Comparison of ENCODE assay signal across 9 cellular contexts in genomic region chr19:54470991-54471782, GRCh38. TPM values are rescaled to one million over a fixed set of nuclear protein-coding genes. Genes with fewer than 3 reads are reported as not detected.
DNase-seq lines count a peak whose midpoint lies in the region; ATAC-seq lines count a peak whose summit lies in the region.
"Had no signal": no experiment of that assay in that cellular context is flagged by ENCODE, and none has a peak within 500 bp of the region (broad histone marks: within the 10 kb centered on the region; RNA-seq: fewer than 3 reads in every experiment).

No MANE protein-coding gene starts in this region.

- peaks cover 12% of the 10 kb centered on the region for H3K27me3 ChIP-seq in trophoblast cell (ENCODE audit: insufficient read depth, low read length)

- H3K4me2 ChIP-seq in trophoblast cell (ENCODE audit: low read length), result peak overlapping the region; percentile 71

- H3K36me3 Mint-ChIP-seq in activated naive CD8-positive, alpha-beta T cell, result no peaks in the 10 kb centered on the region

- H3K79me1 ChIP-seq in trophoblast cell (ENCODE audit: low read length), result peaks cover 5% of the 10 kb centered on the region

- no peak overlapping the region for H3K18ac ChIP-seq in trophoblast cell (ENCODE audit: low read length)

- ATAC-seq in left cardiac atrium (peak; percentile 16 to 48), HG03045 (IDR thresholded peaks at IDR 0.05; ENCODE audit: unreplicated experiment) (no peak), GM18517 (IDR thresholded peaks at IDR 0.05; ENCODE audit: unreplicated experiment) (no peak)

- peak overlapping the region; percentile 10 for H4K91ac ChIP-seq in trophoblast cell (ENCODE audit: low read depth, low read length)

- H2AK5ac ChIP-seq in trophoblast cell (ENCODE audit: low read length), result no peak overlapping the region

- peaks cover 14% of the 10 kb centered on the region for H3K4me1 Mint-ChIP-seq in activated naive CD8-positive, alpha-beta T cell (ENCODE audit: low read depth)

- no peak overlapping the region for H3K27ac Mint-ChIP-seq in activated naive CD8-positive, alpha-beta T cell

- peak; percentile 76 for DNase-seq in DMS53 (lab: John Stamatoyannopoulos, UW)
- DNase-seq in left cardiac atrium, result peak; percentile 66
- DNase-seq in trophoblast cell, result peak; percentile 72 to 78
- no peak for DNase-seq in stimulated activated CD4-positive, alpha-beta T cell treated with anti-CD3 and anti-CD28 coated beads, Interleukin-12 subunit alpha, Interleukin-12 subunit beta, amount 100 ng/mL, for 4 hours
- no peak for DNase-seq in activated CD4-positive, alpha-beta T cell treated with anti-CD3 and anti-CD28 coated beads, Interleukin-2, amount 50 U/mL, for 1 hour
- DNase-seq: activated T-cell treated with anti-CD3 and anti-CD28 coated beads, Interleukin-2, amount 50 U/mL, for 4 hours had no signal

- H4K12ac ChIP-seq in trophoblast cell (ENCODE audit: low read depth, low read length), result no peak overlapping the region

- H3K27ac ChIP-seq in trophoblast cell (ENCODE audit: low read depth, low read length), result no peak overlapping the region

- H2BK120ac ChIP-seq in trophoblast cell (ENCODE audit: insufficient read depth, low read length, poor library complexity), result no peak overlapping the region

- peaks cover 22% of the 10 kb centered on the region for H3K27me3 Mint-ChIP-seq in activated naive CD8-positive, alpha-beta T cell

- no peak overlapping the region for H3K23ac ChIP-seq in trophoblast cell (ENCODE audit: low read length)

- H3K79me2 ChIP-seq in trophoblast cell (ENCODE audit: control insufficient read depth, insufficient read depth, low read length, poor library complexity), result no peaks in the 10 kb centered on the region

- H3K9me3 Mint-ChIP-seq in activated naive CD8-positive, alpha-beta T cell (ENCODE audit: low read depth), result no peaks in the 10 kb centered on the region
- H3K9me3 Mint-ChIP-seq: activated T-cell treated with anti-CD3 and anti-CD28 coated beads, Interleukin-2, amount 50 U/mL, for 4 hours had no signal

- H3K4me1 ChIP-seq in trophoblast cell (ENCODE audit: control insufficient read depth in 1 of 2, insufficient read depth in 2 of 2, low read length in 2 of 2), result peaks cover 12 to 19% of the 10 kb centered on the region in 2 experiments

- no peak overlapping the region for H2BK12ac ChIP-seq in trophoblast cell (ENCODE audit: low read length)

- peak overlapping the region; percentile 55 for H3K4me3 ChIP-seq in trophoblast cell (ENCODE audit: low read depth, low read length)

- H2AFZ ChIP-seq in trophoblast cell (ENCODE audit: insufficient read depth, low read length, poor library complexity), result no peak overlapping the region

- intact Hi-C loops in left cardiac atrium (cut with DNase I), result no loop called here

- H3K9ac ChIP-seq in trophoblast cell (ENCODE audit: low read length), result no peak overlapping the region

- H4K8ac ChIP-seq in trophoblast cell (ENCODE audit: low read depth, low read length), result peak overlapping the region; percentile 20

- H3K36me3 ChIP-seq in trophoblast cell (ENCODE audit: control insufficient read depth in 1 of 2, insufficient read depth in 2 of 2, low read length in 2 of 2), result no peaks in the 10 kb centered on the region

- H3K4ac ChIP-seq in trophoblast cell (ENCODE audit: low read depth, low read length), result no peak overlapping the region

- H2BK5ac ChIP-seq in trophoblast cell (ENCODE audit: low read depth, low read length, poor library complexity), result no peak overlapping the region

- H3K4me3 Mint-ChIP-seq in activated naive CD8-positive, alpha-beta T cell, result peak overlapping the region; percentile 37

- no peaks in the 10 kb centered on the region for H3K9me3 ChIP-seq in trophoblast cell (ENCODE audit: insufficient read depth, low read depth, low read length)

- no CpG with 5 or more reads among the region's 60 CpGs for WGBS in trophoblast cell (ENCODE audit: extremely low coverage, insufficient coverage, insufficient read length)

- H3K14ac ChIP-seq in trophoblast cell (ENCODE audit: low read length), result no peak overlapping the region

RNA-seq across cellular contexts. Expression of gene CDC42EP5, which starts 1.9 kb away (rescaled TPM):
- 10 to 100 TPM; 13.0 to 25.0 TPM for total RNA-seq in left cardiac atrium
- 9.5 and 12.2 TPM in 2 replicates for polyA plus RNA-seq in trophoblast cell (2013)

RNA-seq across cellular contexts. Expression of gene LENG9, which starts 7.6 kb away (rescaled TPM):
- 1 to 10 TPM; 3.3 to 5.4 TPM for total RNA-seq in left cardiac atrium
- polyA plus RNA-seq in trophoblast cell (2013), result 0.68 and 0.73 TPM in 2 replicates

RNA-seq across cellular contexts. Expression of gene LENG8, which starts 22.2 kb away (rescaled TPM):
- total RNA-seq in left cardiac atrium, result 10 to 100 TPM; 66.6 to 76.5 TPM
- 109 and 112 TPM in 2 replicates for polyA plus RNA-seq in trophoblast cell (2013)

RNA-seq across cellular contexts. Expression of gene LAIR2, which starts 31.4 kb away (rescaled TPM):
- 1 to 10 TPM in 1 of 2 donors, not detected in 1; 1.1 TPM for total RNA-seq in left cardiac atrium
- polyA plus RNA-seq in trophoblast cell (2013), result not detected in 2 replicates

RNA-seq across cellular contexts. Expression of gene TTYH1, which starts 55.9 kb away (rescaled TPM):
- total RNA-seq in left cardiac atrium, result 1 to 10 TPM; 1.9 to 3.0 TPM
- polyA plus RNA-seq in trophoblast cell (2013), result 1.1 and 2.4 TPM in 2 replicates

Comparison
In these comparisons a context has a peak if more than half of its experiments do, and no peak if none do; other contexts are left out.
1. DNase-seq: peak in DMS53 (single experiment), left cardiac atrium (single experiment) and trophoblast cell (2 of 2); none in stimulated activated CD4-positive, alpha-beta T cell treated with anti-CD3 and anti-CD28 coated beads, Interleukin-12 subunit alpha, Interleukin-12 subunit beta, amount 100 ng/mL, for 4 hours (single experiment) and activated CD4-positive, alpha-beta T cell treated with anti-CD3 and anti-CD28 coated beads, Interleukin-2, amount 50 U/mL, for 1 hour (single experiment).
2. ATAC-seq: peak in left cardiac atrium (2 of 2); none in HG03045 (single experiment) and GM18517 (single experiment).